ENCODE assay signal across 1 cellular context in the genomic region with DNA sequence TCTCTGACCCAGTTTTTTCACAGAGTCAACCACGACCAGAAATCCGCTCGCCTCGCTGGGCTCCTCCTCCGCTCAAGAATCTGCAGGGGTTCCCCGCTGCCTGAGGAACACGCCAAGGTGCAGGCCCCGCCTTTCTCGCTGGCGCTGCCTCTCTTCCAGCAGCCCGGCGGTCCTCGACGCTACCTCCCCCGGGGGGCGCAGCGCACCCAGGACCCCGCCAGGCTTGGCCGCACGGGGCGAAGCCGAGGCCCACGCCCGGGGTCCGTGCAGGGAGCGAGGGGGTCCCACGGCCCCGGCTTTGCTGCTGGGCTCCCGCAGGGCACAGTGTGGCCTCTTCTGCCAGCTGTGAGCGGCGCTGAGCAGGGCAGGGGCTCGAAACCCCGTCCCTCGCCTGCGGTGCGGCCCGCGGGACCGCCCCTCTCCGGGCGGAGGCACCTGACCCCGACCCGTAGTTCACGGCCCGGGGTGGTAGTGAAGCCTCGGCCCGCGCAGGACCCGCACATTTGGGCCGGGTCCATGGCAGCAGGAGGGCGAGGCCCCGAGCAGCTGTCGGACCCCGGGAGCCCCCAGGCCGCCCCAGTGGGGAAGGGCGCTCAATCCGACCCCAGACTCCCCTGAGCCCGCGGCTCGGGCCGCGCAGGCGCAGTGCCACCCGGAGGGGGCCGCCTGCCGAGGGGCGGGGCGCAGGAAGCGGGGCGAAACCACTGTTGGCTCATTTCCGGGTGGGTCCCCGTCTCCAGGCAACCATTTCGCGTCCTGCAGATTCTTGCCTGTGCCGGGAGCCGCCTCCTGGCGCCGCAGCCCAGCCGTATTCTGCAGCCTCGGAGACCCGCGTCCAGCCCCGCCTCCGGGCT.
TF ChIP-seq lines count a peak whose summit lies in the region.

No MANE protein-coding gene starts in this region.

TF ChIP-seq in HepG2, 621 proteins besides CTCF, POLR2A, EP300 and RAD21 (continued from another document and continues in another):
- TF ChIP-seq, protein P1, sequence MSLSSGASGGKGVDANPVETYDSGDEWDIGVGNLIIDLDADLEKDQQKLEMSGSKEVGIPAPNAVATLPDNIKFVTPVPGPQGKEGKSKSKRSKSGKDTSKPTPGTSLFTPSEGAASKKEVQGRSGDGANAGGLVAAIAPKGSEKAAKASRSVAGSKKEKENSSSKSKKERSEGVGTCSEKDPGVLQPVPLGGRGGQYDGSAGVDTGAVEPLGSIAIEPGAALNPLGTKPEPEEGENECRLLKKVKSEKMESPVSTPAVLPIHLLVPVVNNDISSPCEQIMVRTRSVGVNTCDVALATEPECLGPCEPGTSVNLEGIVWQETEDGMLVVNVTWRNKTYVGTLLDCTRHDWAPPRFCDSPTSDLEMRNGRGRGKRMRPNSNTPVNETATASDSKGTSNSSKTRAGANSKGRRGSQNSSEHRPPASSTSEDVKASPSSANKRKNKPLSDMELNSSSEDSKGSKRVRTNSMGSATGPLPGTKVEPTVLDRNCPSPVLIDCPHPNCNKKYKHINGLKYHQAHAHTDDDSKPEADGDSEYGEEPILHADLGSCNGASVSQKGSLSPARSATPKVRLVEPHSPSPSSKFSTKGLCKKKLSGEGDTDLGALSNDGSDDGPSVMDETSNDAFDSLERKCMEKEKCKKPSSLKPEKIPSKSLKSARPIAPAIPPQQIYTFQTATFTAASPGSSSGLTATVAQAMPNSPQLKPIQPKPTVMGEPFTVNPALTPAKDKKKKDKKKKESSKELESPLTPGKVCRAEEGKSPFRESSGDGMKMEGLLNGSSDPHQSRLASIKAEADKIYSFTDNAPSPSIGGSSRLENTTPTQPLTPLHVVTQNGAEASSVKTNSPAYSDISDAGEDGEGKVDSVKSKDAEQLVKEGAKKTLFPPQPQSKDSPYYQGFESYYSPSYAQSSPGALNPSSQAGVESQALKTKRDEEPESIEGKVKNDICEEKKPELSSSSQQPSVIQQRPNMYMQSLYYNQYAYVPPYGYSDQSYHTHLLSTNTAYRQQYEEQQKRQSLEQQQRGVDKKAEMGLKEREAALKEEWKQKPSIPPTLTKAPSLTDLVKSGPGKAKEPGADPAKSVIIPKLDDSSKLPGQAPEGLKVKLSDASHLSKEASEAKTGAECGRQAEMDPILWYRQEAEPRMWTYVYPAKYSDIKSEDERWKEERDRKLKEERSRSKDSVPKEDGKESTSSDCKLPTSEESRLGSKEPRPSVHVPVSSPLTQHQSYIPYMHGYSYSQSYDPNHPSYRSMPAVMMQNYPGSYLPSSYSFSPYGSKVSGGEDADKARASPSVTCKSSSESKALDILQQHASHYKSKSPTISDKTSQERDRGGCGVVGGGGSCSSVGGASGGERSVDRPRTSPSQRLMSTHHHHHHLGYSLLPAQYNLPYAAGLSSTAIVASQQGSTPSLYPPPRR (CRISPR knock-in tag; IDR thresholded peaks at IDR 0.05; ENCODE audit: borderline replicate concordance) = no peak
- TF ChIP-seq FOSL2 (CRISPR knock-in tag; IDR thresholded peaks at IDR 0.05) (no peak), NR2F1 (CRISPR knock-in tag; IDR thresholded peaks at IDR 0.05) (no peak), AKAP8 (CRISPR knock-in tag; IDR thresholded peaks at IDR 0.05) (no peak), SOX5 (CRISPR knock-in tag; IDR thresholded peaks at IDR 0.05; ENCODE audit: borderline replicate concordance) (no peak), GTF2F1 (IDR thresholded peaks at IDR 0.05; ENCODE audit: low read length) (no peak), DNMT1 (CRISPR knock-in tag; IDR thresholded peaks at IDR 0.05) (0 out of 2 replicates have a peak, but pooled peaks have one; percentile 47), JUNB (CRISPR knock-in tag; IDR thresholded peaks at IDR 0.05; ENCODE audit: borderline replicate concordance) (no peak), SP140L (CRISPR knock-in tag; IDR thresholded peaks at IDR 0.05; ENCODE audit: borderline replicate concordance) (no peak), FOXK1 (CRISPR knock-in tag; IDR thresholded peaks at IDR 0.05; ENCODE audit: borderline replicate concordance, low read depth) (peak; percentile 41; the same call in 1 of the 2 replicates), BHLHE40 (IDR thresholded peaks at IDR 0.05; ENCODE audit: low read length) (no peak), ZNF724P (CRISPR knock-in tag; IDR thresholded peaks at IDR 0.05; ENCODE audit: borderline replicate concordance) (no peak), ZKSCAN8 (CRISPR knock-in tag; IDR thresholded peaks at IDR 0.05; ENCODE audit: borderline replicate concordance) (no peak), STAT5B (CRISPR knock-in tag; IDR thresholded peaks at IDR 0.05) (no peak), ZBTB7A (CRISPR knock-in tag; IDR thresholded peaks at IDR 0.05) (peak; percentile 84; the same call in 1 of the 2 replicates), ZBTB21 (CRISPR knock-in tag; IDR thresholded peaks at IDR 0.05) (no peak), ZNF629 (CRISPR knock-in tag; conservative IDR thresholded peaks at IDR 0.05) (0 out of 2 replicates have a peak, but pooled peaks have one; percentile 21), DMAP1 (CRISPR knock-in tag; IDR thresholded peaks at IDR 0.05) (peak; percentile 80), ZEB1 (IDR thresholded peaks at IDR 0.05; ENCODE audit: insufficient replicate concordance, low read depth) (no peak), SMARCC2 (IDR thresholded peaks at IDR 0.05) (no peak)
- TF ChIP-seq, protein P2, sequence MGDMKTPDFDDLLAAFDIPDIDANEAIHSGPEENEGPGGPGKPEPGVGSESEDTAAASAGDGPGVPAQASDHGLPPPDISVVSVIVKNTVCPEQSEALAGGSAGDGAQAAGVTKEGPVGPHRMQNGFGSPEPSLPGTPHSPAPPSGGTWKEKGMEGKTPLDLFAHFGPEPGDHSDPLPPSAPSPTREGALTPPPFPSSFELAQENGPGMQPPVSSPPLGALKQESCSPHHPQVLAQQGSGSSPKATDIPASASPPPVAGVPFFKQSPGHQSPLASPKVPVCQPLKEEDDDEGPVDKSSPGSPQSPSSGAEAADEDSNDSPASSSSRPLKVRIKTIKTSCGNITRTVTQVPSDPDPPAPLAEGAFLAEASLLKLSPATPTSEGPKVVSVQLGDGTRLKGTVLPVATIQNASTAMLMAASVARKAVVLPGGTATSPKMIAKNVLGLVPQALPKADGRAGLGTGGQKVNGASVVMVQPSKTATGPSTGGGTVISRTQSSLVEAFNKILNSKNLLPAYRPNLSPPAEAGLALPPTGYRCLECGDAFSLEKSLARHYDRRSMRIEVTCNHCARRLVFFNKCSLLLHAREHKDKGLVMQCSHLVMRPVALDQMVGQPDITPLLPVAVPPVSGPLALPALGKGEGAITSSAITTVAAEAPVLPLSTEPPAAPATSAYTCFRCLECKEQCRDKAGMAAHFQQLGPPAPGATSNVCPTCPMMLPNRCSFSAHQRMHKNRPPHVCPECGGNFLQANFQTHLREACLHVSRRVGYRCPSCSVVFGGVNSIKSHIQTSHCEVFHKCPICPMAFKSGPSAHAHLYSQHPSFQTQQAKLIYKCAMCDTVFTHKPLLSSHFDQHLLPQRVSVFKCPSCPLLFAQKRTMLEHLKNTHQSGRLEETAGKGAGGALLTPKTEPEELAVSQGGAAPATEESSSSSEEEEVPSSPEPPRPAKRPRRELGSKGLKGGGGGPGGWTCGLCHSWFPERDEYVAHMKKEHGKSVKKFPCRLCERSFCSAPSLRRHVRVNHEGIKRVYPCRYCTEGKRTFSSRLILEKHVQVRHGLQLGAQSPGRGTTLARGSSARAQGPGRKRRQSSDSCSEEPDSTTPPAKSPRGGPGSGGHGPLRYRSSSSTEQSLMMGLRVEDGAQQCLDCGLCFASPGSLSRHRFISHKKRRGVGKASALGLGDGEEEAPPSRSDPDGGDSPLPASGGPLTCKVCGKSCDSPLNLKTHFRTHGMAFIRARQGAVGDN (CRISPR knock-in tag; IDR thresholded peaks at IDR 0.05) = peak; percentile 85
- TF ChIP-seq, protein P3, sequence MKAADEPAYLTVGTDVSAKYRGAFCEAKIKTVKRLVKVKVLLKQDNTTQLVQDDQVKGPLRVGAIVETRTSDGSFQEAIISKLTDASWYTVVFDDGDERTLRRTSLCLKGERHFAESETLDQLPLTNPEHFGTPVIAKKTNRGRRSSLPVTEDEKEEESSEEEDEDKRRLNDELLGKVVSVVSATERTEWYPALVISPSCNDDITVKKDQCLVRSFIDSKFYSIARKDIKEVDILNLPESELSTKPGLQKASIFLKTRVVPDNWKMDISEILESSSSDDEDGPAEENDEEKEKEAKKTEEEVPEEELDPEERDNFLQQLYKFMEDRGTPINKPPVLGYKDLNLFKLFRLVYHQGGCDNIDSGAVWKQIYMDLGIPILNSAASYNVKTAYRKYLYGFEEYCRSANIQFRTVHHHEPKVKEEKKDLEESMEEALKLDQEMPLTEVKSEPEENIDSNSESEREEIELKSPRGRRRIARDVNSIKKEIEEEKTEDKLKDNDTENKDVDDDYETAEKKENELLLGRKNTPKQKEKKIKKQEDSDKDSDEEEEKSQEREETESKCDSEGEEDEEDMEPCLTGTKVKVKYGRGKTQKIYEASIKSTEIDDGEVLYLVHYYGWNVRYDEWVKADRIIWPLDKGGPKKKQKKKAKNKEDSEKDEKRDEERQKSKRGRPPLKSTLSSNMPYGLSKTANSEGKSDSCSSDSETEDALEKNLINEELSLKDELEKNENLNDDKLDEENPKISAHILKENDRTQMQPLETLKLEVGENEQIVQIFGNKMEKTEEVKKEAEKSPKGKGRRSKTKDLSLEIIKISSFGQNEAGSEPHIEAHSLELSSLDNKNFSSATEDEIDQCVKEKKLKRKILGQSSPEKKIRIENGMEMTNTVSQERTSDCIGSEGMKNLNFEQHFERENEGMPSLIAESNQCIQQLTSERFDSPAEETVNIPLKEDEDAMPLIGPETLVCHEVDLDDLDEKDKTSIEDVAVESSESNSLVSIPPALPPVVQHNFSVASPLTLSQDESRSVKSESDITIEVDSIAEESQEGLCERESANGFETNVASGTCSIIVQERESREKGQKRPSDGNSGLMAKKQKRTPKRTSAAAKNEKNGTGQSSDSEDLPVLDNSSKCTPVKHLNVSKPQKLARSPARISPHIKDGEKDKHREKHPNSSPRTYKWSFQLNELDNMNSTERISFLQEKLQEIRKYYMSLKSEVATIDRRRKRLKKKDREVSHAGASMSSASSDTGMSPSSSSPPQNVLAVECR (CRISPR knock-in tag; IDR thresholded peaks at IDR 0.05; ENCODE audit: borderline replicate concordance) = peak; percentile 83
- TF ChIP-seq, protein P4, sequence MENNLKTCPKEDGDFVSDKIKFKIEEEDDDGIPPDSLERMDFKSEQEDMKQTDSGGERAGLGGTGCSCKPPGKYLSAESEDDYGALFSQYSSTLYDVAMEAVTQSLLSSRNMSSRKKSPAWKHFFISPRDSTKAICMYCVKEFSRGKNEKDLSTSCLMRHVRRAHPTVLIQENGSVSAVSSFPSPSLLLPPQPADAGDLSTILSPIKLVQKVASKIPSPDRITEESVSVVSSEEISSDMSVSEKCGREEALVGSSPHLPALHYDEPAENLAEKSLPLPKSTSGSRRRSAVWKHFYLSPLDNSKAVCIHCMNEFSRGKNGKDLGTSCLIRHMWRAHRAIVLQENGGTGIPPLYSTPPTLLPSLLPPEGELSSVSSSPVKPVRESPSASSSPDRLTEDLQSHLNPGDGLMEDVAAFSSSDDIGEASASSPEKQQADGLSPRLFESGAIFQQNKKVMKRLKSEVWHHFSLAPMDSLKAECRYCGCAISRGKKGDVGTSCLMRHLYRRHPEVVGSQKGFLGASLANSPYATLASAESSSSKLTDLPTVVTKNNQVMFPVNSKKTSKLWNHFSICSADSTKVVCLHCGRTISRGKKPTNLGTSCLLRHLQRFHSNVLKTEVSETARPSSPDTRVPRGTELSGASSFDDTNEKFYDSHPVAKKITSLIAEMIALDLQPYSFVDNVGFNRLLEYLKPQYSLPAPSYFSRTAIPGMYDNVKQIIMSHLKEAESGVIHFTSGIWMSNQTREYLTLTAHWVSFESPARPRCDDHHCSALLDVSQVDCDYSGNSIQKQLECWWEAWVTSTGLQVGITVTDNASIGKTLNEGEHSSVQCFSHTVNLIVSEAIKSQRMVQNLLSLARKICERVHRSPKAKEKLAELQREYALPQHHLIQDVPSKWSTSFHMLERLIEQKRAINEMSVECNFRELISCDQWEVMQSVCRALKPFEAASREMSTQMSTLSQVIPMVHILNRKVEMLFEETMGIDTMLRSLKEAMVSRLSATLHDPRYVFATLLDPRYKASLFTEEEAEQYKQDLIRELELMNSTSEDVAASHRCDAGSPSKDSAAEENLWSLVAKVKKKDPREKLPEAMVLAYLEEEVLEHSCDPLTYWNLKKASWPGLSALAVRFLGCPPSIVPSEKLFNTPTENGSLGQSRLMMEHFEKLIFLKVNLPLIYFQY (CRISPR knock-in tag; IDR thresholded peaks at IDR 0.05; ENCODE audit: borderline replicate concordance) = peak; percentile 62; the same call in 1 of the 2 replicates
- TF ChIP-seq, protein P5, sequence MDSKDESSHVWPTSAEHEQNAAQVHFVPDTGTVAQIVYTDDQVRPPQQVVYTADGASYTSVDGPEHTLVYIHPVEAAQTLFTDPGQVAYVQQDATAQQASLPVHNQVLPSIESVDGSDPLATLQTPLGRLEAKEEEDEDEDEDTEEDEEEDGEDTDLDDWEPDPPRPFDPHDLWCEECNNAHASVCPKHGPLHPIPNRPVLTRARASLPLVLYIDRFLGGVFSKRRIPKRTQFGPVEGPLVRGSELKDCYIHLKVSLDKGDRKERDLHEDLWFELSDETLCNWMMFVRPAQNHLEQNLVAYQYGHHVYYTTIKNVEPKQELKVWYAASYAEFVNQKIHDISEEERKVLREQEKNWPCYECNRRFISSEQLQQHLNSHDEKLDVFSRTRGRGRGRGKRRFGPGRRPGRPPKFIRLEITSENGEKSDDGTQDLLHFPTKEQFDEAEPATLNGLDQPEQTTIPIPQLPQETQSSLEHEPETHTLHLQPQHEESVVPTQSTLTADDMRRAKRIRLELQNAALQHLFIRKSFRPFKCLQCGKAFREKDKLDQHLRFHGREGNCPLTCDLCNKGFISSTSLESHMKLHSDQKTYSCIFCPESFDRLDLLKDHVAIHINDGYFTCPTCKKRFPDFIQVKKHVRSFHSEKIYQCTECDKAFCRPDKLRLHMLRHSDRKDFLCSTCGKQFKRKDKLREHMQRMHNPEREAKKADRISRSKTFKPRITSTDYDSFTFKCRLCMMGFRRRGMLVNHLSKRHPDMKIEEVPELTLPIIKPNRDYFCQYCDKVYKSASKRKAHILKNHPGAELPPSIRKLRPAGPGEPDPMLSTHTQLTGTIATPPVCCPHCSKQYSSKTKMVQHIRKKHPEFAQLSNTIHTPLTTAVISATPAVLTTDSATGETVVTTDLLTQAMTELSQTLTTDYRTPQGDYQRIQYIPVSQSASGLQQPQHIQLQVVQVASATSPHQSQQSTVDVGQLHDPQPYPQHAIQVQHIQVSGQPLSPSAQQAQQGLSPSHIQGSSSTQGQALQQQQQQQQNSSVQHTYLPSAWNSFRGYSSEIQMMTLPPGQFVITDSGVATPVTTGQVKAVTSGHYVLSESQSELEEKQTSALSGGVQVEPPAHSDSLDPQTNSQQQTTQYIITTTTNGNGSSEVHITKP (CRISPR knock-in tag; IDR thresholded peaks at IDR 0.05; ENCODE audit: low read depth) = peak; percentile 97
- TF ChIP-seq, protein P6, sequence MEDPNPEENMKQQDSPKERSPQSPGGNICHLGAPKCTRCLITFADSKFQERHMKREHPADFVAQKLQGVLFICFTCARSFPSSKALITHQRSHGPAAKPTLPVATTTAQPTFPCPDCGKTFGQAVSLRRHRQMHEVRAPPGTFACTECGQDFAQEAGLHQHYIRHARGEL (CRISPR knock-in tag; IDR thresholded peaks at IDR 0.05) = no peak
- TF ChIP-seq, protein P7, sequence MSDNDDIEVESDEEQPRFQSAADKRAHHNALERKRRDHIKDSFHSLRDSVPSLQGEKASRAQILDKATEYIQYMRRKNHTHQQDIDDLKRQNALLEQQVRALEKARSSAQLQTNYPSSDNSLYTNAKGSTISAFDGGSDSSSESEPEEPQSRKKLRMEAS (IDR thresholded peaks at IDR 0.05) = peak; percentile 59
- TF ChIP-seq, protein P8, sequence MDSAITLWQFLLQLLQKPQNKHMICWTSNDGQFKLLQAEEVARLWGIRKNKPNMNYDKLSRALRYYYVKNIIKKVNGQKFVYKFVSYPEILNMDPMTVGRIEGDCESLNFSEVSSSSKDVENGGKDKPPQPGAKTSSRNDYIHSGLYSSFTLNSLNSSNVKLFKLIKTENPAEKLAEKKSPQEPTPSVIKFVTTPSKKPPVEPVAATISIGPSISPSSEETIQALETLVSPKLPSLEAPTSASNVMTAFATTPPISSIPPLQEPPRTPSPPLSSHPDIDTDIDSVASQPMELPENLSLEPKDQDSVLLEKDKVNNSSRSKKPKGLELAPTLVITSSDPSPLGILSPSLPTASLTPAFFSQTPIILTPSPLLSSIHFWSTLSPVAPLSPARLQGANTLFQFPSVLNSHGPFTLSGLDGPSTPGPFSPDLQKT (CRISPR knock-in tag; IDR thresholded peaks at IDR 0.05; ENCODE audit: borderline replicate concordance) = no peak
